In the genomic region with DNA sequence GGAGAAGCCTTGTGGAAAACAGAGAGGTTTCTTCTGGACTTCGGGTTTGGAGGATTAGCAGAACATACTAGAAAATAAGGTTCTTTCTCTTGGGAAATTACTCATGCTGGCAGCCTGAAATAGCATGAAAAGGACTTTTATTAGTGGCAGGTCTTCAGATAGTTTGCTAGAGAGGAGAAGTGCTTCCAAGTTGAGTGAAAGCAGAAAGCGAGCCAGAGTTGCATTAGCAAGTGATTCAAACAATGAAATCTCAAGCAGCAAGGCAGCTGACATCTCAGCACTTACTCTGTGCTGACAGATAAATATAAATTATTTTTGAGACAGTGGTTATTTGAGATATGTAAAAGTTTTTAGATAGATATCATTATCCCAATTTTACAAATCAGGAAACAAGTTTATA, we compare ENCODE assay signal across 17 cellular contexts.
DNase-seq lines count a peak whose midpoint lies in the region; ATAC-seq and TF ChIP-seq lines count a peak whose summit lies in the region.
"Had no signal": no experiment of that assay in that cellular context is flagged by ENCODE, and none has a peak within 500 bp of the region (broad histone marks: within the 10 kb centered on the region; RNA-seq: fewer than 3 reads in every experiment).

No MANE protein-coding gene starts in this region.

- H3K27ac ChIP-seq in endodermal cell (ENCODE audit: low read depth, low read length) = peak overlapping the region; percentile 12
- peak overlapping the region; percentile 60 for H3K27ac ChIP-seq in vagina
- no peak overlapping the region for H3K27ac ChIP-seq in foreskin keratinocyte
- H3K27ac ChIP-seq: brain microvascular endothelial cell had no signal

- no peak overlapping the region for H3K4me3 Mint-ChIP-seq in endodermal cell
- H3K4me3 Mint-ChIP-seq: activated B cell treated with CpG ODN at 0.5 μM for 24 hours; activated naive CD4-positive, alpha-beta T cell treated with anti-CD3 and anti-CD28 coated beads, Interleukin-2, amount 10 ng/mL, durations not matched to agents 7 days and 5 days had no signal

- H3K36me3 Mint-ChIP-seq in endodermal cell (ENCODE audit: low read depth) = no peaks in the 10 kb centered on the region
- H3K36me3 Mint-ChIP-seq: activated naive CD4-positive, alpha-beta T cell treated with anti-CD3 and anti-CD28 coated beads, Interleukin-2, amount 10 ng/mL, durations not matched to agents 7 days and 5 days had no signal

- H3K27ac Mint-ChIP-seq in endodermal cell = peak overlapping the region; percentile 72
- H3K27ac Mint-ChIP-seq: activated B cell treated with CpG ODN at 0.5 μM for 24 hours; activated naive CD4-positive, alpha-beta T cell treated with anti-CD3 and anti-CD28 coated beads, Interleukin-2, amount 10 ng/mL, durations not matched to agents 7 days and 5 days had no signal

- H3K36me3 ChIP-seq in endodermal cell (ENCODE audit: control insufficient read depth, insufficient read depth, low read length) (no peaks in the 10 kb centered on the region), vagina (no peaks in the 10 kb centered on the region)
- H3K36me3 ChIP-seq: brain microvascular endothelial cell had no signal

- H3K9me3 Mint-ChIP-seq in endodermal cell = no peaks in the 10 kb centered on the region
- H3K9me3 Mint-ChIP-seq: activated B cell treated with CpG ODN at 0.5 μM for 24 hours had no signal

- H3K4me1 ChIP-seq in endodermal cell (ENCODE audit: control insufficient read depth, insufficient read depth, low read length) (no peaks in the 10 kb centered on the region), vagina (peaks cover 20% of the 10 kb centered on the region), foreskin keratinocyte (no peaks in the 10 kb centered on the region)

- TF ChIP-seq POLR2A in vagina (IDR thresholded peaks at IDR 0.05) = no peak

- DNase-seq in Right ventricle myocardium inferior (ENCODE audit: missing footprints) (no peak), cardiac septum (ENCODE audit: low spot score) (no peak), endodermal cell (no peak), midbrain (lab: John Stamatoyannopoulos, UW) (peak; percentile 41), vagina (ENCODE audit: extremely low spot score in 2 of 2) (no peak), foreskin keratinocyte (no peak)
- DNase-seq in activated CD4-positive, CD25-positive, alpha-beta regulatory T cell treated with anti-CD3 and anti-CD28 coated beads, Interleukin-2, amount 50 U/mL, for 72 hours = no peak
- DNase-seq: activated B cell treated with CpG ODN at 0.5 μM for 24 hours; activated CD8-positive, alpha-beta memory T cell treated with anti-CD3 and anti-CD28 coated beads, Interleukin-2, amount 50 U/mL, for 4 hours; activated naive CD4-positive, alpha-beta T cell treated with anti-CD3 and anti-CD28 coated beads, Interleukin-2, amount 10 ng/mL, durations not matched to agents 7 days and 5 days; brain microvascular endothelial cell; NCI-H1105; NCI-H226; retina; stimulated activated CD4-positive, alpha-beta T cell treated with anti-CD3 and anti-CD28 coated beads, Interleukin-4, amount 100 ng/mL, for 4 hours had no signal

- TF ChIP-seq CTCF in endodermal cell (conservative IDR thresholded peaks at IDR 0.05) (no peak), vagina (IDR thresholded peaks at IDR 0.05) (no peak), foreskin keratinocyte (conservative IDR thresholded peaks at IDR 0.05) (no peak)

- H3K27me3 Mint-ChIP-seq in endodermal cell (ENCODE audit: insufficient read depth) = no peaks in the 10 kb centered on the region
- H3K27me3 Mint-ChIP-seq: activated naive CD4-positive, alpha-beta T cell treated with anti-CD3 and anti-CD28 coated beads, Interleukin-2, amount 10 ng/mL, durations not matched to agents 7 days and 5 days had no signal

- H3K9ac ChIP-seq in endodermal cell (ENCODE audit: extremely low read depth, low read length, poor library complexity, severe bottlenecking) = no peak overlapping the region

- ATAC-seq in Right ventricle myocardium inferior = peak; percentile 62
- no peak for ATAC-seq in HG02938 (IDR thresholded peaks at IDR 0.05; ENCODE audit: unreplicated experiment)
- no peak for ATAC-seq in foreskin keratinocyte
- ATAC-seq: A549 had no signal

- H3K4me3 ChIP-seq in endodermal cell (ENCODE audit: low read length) = no peak overlapping the region
- peak overlapping the region in 1 of 2 donors; percentile 3 for H3K4me3 ChIP-seq in vagina
- H3K4me3 ChIP-seq: A549 had no signal

- H3K27me3 ChIP-seq in endodermal cell (ENCODE audit: control insufficient read depth, insufficient read depth, low read length, poor library complexity, severe bottlenecking) (no peaks in the 10 kb centered on the region), vagina (no peaks in the 10 kb centered on the region), foreskin keratinocyte (no peaks in the 10 kb centered on the region)
- H3K27me3 ChIP-seq: brain microvascular endothelial cell had no signal

- H3K9me3 ChIP-seq in endodermal cell (ENCODE audit: control insufficient read depth, low read length) (no peaks in the 10 kb centered on the region), vagina (no peaks in the 10 kb centered on the region)
- H3K9me3 ChIP-seq: A549 had no signal

- intact Hi-C loops in Right ventricle myocardium inferior (cut with DNase I) = loop anchor here (5.0 kb wide), 3 partner anchors 38 to 173 kb away; no protein-coding TSS in a partner anchor
- intact Hi-C loops in cardiac septum (cut with DNase I) = loop anchor here (5.0 kb wide), 1 partner anchor 48 kb away; no protein-coding TSS in a partner anchor
- intact Hi-C loops in vagina (cut with DNase I) = no loop called here

- peaks cover 3% of the 10 kb centered on the region for H3K4me1 Mint-ChIP-seq in endodermal cell
- H3K4me1 Mint-ChIP-seq: activated naive CD4-positive, alpha-beta T cell treated with anti-CD3 and anti-CD28 coated beads, Interleukin-2, amount 10 ng/mL, durations not matched to agents 7 days and 5 days had no signal

- 86 to 89% methylated on average over 1 to 2 of the region's 2 CpGs for WGBS in endodermal cell (ENCODE audit: insufficient coverage in 1 of 2, insufficient read length in 1 of 2), 2 experiments
